Comparison of ENCODE assay signal across 8 cellular contexts in genomic region chr1:27349784-27350672, GRCh38. TPM values are rescaled to one million over a fixed set of nuclear protein-coding genes. Genes with fewer than 3 reads are reported as not detected.
A peak's percentile ranks its signal among the peaks of the same experiment; 100 is the strongest.
DNase-seq lines count a peak whose midpoint lies in the region; ATAC-seq and TF ChIP-seq lines count a peak whose summit lies in the region.

No MANE protein-coding gene starts in this region.

- no peak for ATAC-seq in HG02588 (IDR thresholded peaks at IDR 0.05; ENCODE audit: unreplicated experiment)
- ATAC-seq in HG03159 (IDR thresholded peaks at IDR 0.05; ENCODE audit: unreplicated experiment): no peak
- no peak for ATAC-seq in HG02852 (IDR thresholded peaks at IDR 0.05; ENCODE audit: unreplicated experiment)

- peak overlapping the region; percentile 81 for H3K4me3 Mint-ChIP-seq in neural progenitor cell

- H3K27ac Mint-ChIP-seq in neural progenitor cell: no peak overlapping the region

- H3K4me1 ChIP-seq in SJCRH30 (no peaks in the 10 kb centered on the region), neural progenitor cell (peaks cover 11% of the 10 kb centered on the region)

- H4K20me1 ChIP-seq in neural progenitor cell (ENCODE audit: low read depth): no peaks in the 10 kb centered on the region

- peak overlapping the region; percentile 90 for H3K4me2 ChIP-seq in neural progenitor cell

- TF ChIP-seq CTCF in fibroblast of the aortic adventitia (IDR thresholded peaks at IDR 0.05; ENCODE audit: insufficient read depth, low read length) (no peak), neural progenitor cell (IDR thresholded peaks at IDR 0.05) (no peak)

- H3K36me3 ChIP-seq in SJCRH30 (no peaks in the 10 kb centered on the region), neural progenitor cell (no peaks in the 10 kb centered on the region)

- peaks cover 34% of the 10 kb centered on the region for H3K27me3 Mint-ChIP-seq in neural progenitor cell (ENCODE audit: insufficient read depth, low read depth)

- peak overlapping the region; percentile 66 for H2AFZ ChIP-seq in neural progenitor cell (replicated peaks)

- H3K4me3 ChIP-seq in SJCRH30: peak overlapping the region; percentile 41
- H3K4me3 ChIP-seq in fibroblast of the aortic adventitia (ENCODE audit: low read depth, low read length): peak overlapping the region; percentile 45
- peak overlapping the region; percentile 50 for H3K4me3 ChIP-seq in neural progenitor cell

- H3K9me3 Mint-ChIP-seq in neural progenitor cell: no peaks in the 10 kb centered on the region

- no peaks in the 10 kb centered on the region for H3K27me3 ChIP-seq in SJCRH30
- peaks cover 14% of the 10 kb centered on the region for H3K27me3 ChIP-seq in neural progenitor cell

- peak; percentile 39 for DNase-seq in activated CD4-positive, alpha-beta T cell treated with anti-CD3 and anti-CD28 coated beads for 48 hours
- DNase-seq in activated CD4-positive, alpha-beta T cell treated with anti-CD3 and anti-CD28 coated beads for 4 hours: no peak
- DNase-seq in SJCRH30 (peak in 1 of 2 experiments; percentile 37), fibroblast of the aortic adventitia (ENCODE audit: low read depth) (peak; percentile 57), neural progenitor cell (ENCODE audit: low spot score) (peak; percentile 92)

- H3K4me1 Mint-ChIP-seq in neural progenitor cell: peaks cover 19% of the 10 kb centered on the region

- peaks cover 26% of the 10 kb centered on the region for H3F3A ChIP-seq in neural progenitor cell (ENCODE audit: low read depth)

- H3K9me3 ChIP-seq in SJCRH30 (replicated peaks) (no peaks in the 10 kb centered on the region), neural progenitor cell (ENCODE audit: low read depth) (no peaks in the 10 kb centered on the region)

- no peak overlapping the region for H3K9ac ChIP-seq in neural progenitor cell

- H3K27ac ChIP-seq in SJCRH30 (no peak overlapping the region), neural progenitor cell (no peak overlapping the region)

- no peaks in the 10 kb centered on the region for H3K36me3 Mint-ChIP-seq in neural progenitor cell

- H3K79me2 ChIP-seq in neural progenitor cell (ENCODE audit: low read depth): no peaks in the 10 kb centered on the region

RNA-seq across cellular contexts. Expression of gene SYTL1, which starts 8.2 kb away (rescaled TPM):
- 0.20 and 0.47 TPM in 2 replicates for total RNA-seq in SJCRH30 (2014; rRNA removed; shearing (Covaris generic))
- 0.09 TPM in 1 of 2 replicates, not detected in the other for total RNA-seq in fibroblast of the aortic adventitia (ENCODE audit: low replicate concordance)
- total RNA-seq in neural progenitor cell (ENCODE audit: low replicate concordance): 5.7 and 7.9 TPM in 2 replicates

RNA-seq across cellular contexts. Expression of gene MAP3K6, which starts 16.7 kb away (rescaled TPM):
- total RNA-seq in SJCRH30 (2014; rRNA removed; shearing (Covaris generic)): 8.2 and 10.0 TPM in 2 replicates
- total RNA-seq in fibroblast of the aortic adventitia (ENCODE audit: low replicate concordance) (13.0 and 18.2 TPM in 2 replicates), neural progenitor cell (ENCODE audit: low replicate concordance) (1.9 and 11.7 TPM in 2 replicates)

RNA-seq across cellular contexts. Expression of gene FCN3, which starts 24.6 kb away (rescaled TPM):
- not detected in 2 replicates for total RNA-seq in SJCRH30 (2014; rRNA removed; shearing (Covaris generic))
- total RNA-seq in fibroblast of the aortic adventitia (ENCODE audit: low replicate concordance) (not detected in 2 replicates), neural progenitor cell (ENCODE audit: low replicate concordance) (not detected in 2 replicates)

RNA-seq across cellular contexts. Expression of gene TMEM222, which starts 28.1 kb away (rescaled TPM):
- total RNA-seq in SJCRH30 (2014; rRNA removed; shearing (Covaris generic)): 26.0 and 26.1 TPM in 2 replicates
- total RNA-seq in fibroblast of the aortic adventitia (ENCODE audit: low replicate concordance) (19.0 and 31.4 TPM in 2 replicates), neural progenitor cell (ENCODE audit: low replicate concordance) (7.4 and 28.7 TPM in 2 replicates)

RNA-seq across cellular contexts. Expression of gene CD164L2, which starts 33.1 kb away (rescaled TPM):
- not detected in 2 replicates for total RNA-seq in SJCRH30 (2014; rRNA removed; shearing (Covaris generic))
- not detected in 2 replicates for total RNA-seq in fibroblast of the aortic adventitia (ENCODE audit: low replicate concordance)
- 1.5 and 1.6 TPM in 2 replicates for total RNA-seq in neural progenitor cell (ENCODE audit: low replicate concordance)

Comparison
In these comparisons a context has a peak if more than half of its experiments do, and no peak if none do; other contexts are left out.
1. DNase-seq: peak in activated CD4-positive, alpha-beta T cell treated with anti-CD3 and anti-CD28 coated beads for 48 hours (single experiment), fibroblast of the aortic adventitia (single experiment) and neural progenitor cell (single experiment); none in activated CD4-positive, alpha-beta T cell treated with anti-CD3 and anti-CD28 coated beads for 4 hours (0 of 2).
2. Peak in every context shown above with its lines, with median percentiles within 50 percentile points of each other: H3K4me3 ChIP-seq.